In genomic region chr12:56081393-56082347, GRCh38 we compare ENCODE assay signal across 1 cellular context.
TF ChIP-seq lines count a peak whose summit lies in the region.

No MANE protein-coding gene starts in this region.

TF ChIP-seq in HepG2, 621 proteins besides CTCF, POLR2A, EP300 and RAD21 (continued from another document and continues in another):
- TF ChIP-seq TERF1 (CRISPR knock-in tag; IDR thresholded peaks at IDR 0.05): no peak
- no peak for TF ChIP-seq ZNF768 (CRISPR knock-in tag; IDR thresholded peaks at IDR 0.05)
- TF ChIP-seq POLR2AphosphoS2 (IDR thresholded peaks at IDR 0.05; ENCODE audit: low read depth, low read length): no peak
- peak; percentile 86 for TF ChIP-seq ZNF616 (CRISPR knock-in tag; IDR thresholded peaks at IDR 0.05; ENCODE audit: low read depth)
- TF ChIP-seq YEATS4 (CRISPR knock-in tag; IDR thresholded peaks at IDR 0.05; ENCODE audit: borderline replicate concordance): peak; percentile 95
- TF ChIP-seq ZNF788 (CRISPR knock-in tag; IDR thresholded peaks at IDR 0.05; ENCODE audit: borderline replicate concordance): peak; percentile 97
- peak; percentile 56; the same call in 1 of the 2 replicates for TF ChIP-seq CENPBD1 (CRISPR knock-in tag; IDR thresholded peaks at IDR 0.05; ENCODE audit: borderline replicate concordance, low read depth)
- TF ChIP-seq TEAD3 (CRISPR knock-in tag; optimal IDR thresholded peaks at IDR 0.05; ENCODE audit: borderline replicate concordance): peak; percentile 91
- TF ChIP-seq MXD3 (CRISPR knock-in tag; IDR thresholded peaks at IDR 0.05): 0 out of 2 replicates have a peak, but pooled peaks have one; percentile 57
- TF ChIP-seq ATF7 (IDR thresholded peaks at IDR 0.05): no peak
- peak; percentile 89 for TF ChIP-seq ATF7 (CRISPR knock-in tag; IDR thresholded peaks at IDR 0.05)
- 0 out of 2 replicates have a peak, but pooled peaks have one; percentile 51 for TF ChIP-seq HOXA9 (CRISPR knock-in tag; IDR thresholded peaks at IDR 0.05; ENCODE audit: borderline replicate concordance)
- no peak for TF ChIP-seq ZNF382 (CRISPR knock-in tag; IDR thresholded peaks at IDR 0.05; ENCODE audit: borderline replicate concordance)
- 0 out of 2 replicates have a peak, but pooled peaks have one; percentile 25 for TF ChIP-seq TOE1 (CRISPR knock-in tag; IDR thresholded peaks at IDR 0.05)
- TF ChIP-seq ZNF660 (CRISPR knock-in tag; IDR thresholded peaks at IDR 0.05; ENCODE audit: borderline replicate concordance, low read depth): no peak
- peak; percentile 93 for TF ChIP-seq KLF11 (CRISPR knock-in tag; IDR thresholded peaks at IDR 0.05)
- no peak for TF ChIP-seq ZNF530 (CRISPR knock-in tag; IDR thresholded peaks at IDR 0.05; ENCODE audit: low read depth)
- peak; percentile 80 for TF ChIP-seq GATAD1 (CRISPR knock-in tag; IDR thresholded peaks at IDR 0.05)
- TF ChIP-seq E2F1 (CRISPR knock-in tag; IDR thresholded peaks at IDR 0.05): no peak
- TF ChIP-seq PCBP2 (optimal IDR thresholded peaks at IDR 0.05; ENCODE audit: low read depth, low read length, poor library complexity, severe bottlenecking): no peak
- TF ChIP-seq ZNF335 (CRISPR knock-in tag; IDR thresholded peaks at IDR 0.05): peak; percentile 17; the same call in 1 of the 2 replicates
- 0 out of 2 replicates have a peak, but pooled peaks have one; percentile 14 for TF ChIP-seq ZNF816 (CRISPR knock-in tag; IDR thresholded peaks at IDR 0.05; ENCODE audit: borderline replicate concordance)
- peak; percentile 93 for TF ChIP-seq HINFP (CRISPR knock-in tag; IDR thresholded peaks at IDR 0.05; ENCODE audit: low read depth)
- 0 out of 2 replicates have a peak, but pooled peaks have one; percentile 93 for TF ChIP-seq MEIS1 (CRISPR knock-in tag; IDR thresholded peaks at IDR 0.05; ENCODE audit: borderline replicate concordance)
- TF ChIP-seq CEBPG (CRISPR knock-in tag; IDR thresholded peaks at IDR 0.05): peak; percentile 93
- peak; percentile 80 for TF ChIP-seq ARNT2 (CRISPR knock-in tag; IDR thresholded peaks at IDR 0.05; ENCODE audit: low read depth)
- TF ChIP-seq ZNF264 (CRISPR knock-in tag; IDR thresholded peaks at IDR 0.05): peak; percentile 93
- TF ChIP-seq KAT8 (CRISPR knock-in tag; IDR thresholded peaks at IDR 0.05): peak; percentile 89
- peak; percentile 74 for TF ChIP-seq KDM4B (CRISPR knock-in tag; IDR thresholded peaks at IDR 0.05)
- TF ChIP-seq ELK4 (CRISPR knock-in tag; IDR thresholded peaks at IDR 0.05; ENCODE audit: borderline replicate concordance): no peak
- peak; percentile 25; the same call in 1 of the 2 replicates for TF ChIP-seq SP140L (CRISPR knock-in tag; IDR thresholded peaks at IDR 0.05; ENCODE audit: borderline replicate concordance)
- TF ChIP-seq ZNF367 (CRISPR knock-in tag; IDR thresholded peaks at IDR 0.05; ENCODE audit: borderline replicate concordance): no peak
- TF ChIP-seq TBP (CRISPR knock-in tag; IDR thresholded peaks at IDR 0.05): no peak
- TF ChIP-seq ZMAT5 (CRISPR knock-in tag; IDR thresholded peaks at IDR 0.05; ENCODE audit: borderline replicate concordance, low read depth): no peak
- TF ChIP-seq HMG20A (CRISPR knock-in tag; IDR thresholded peaks at IDR 0.05; ENCODE audit: borderline replicate concordance): peak; percentile 93
- TF ChIP-seq ETV5 (CRISPR knock-in tag; IDR thresholded peaks at IDR 0.05; ENCODE audit: borderline replicate concordance): peak; percentile 99
- TF ChIP-seq ELF3 (CRISPR knock-in tag; IDR thresholded peaks at IDR 0.05): peak; percentile 99
- peak; percentile 54; the same call in 1 of the 2 replicates for TF ChIP-seq ONECUT2 (CRISPR knock-in tag; IDR thresholded peaks at IDR 0.05)
- TF ChIP-seq ZNF124 (CRISPR knock-in tag; IDR thresholded peaks at IDR 0.05): peak; percentile 98
- peak; percentile 76; the same call in 1 of the 2 replicates for TF ChIP-seq BCL3 (CRISPR knock-in tag; IDR thresholded peaks at IDR 0.05)
- peak; percentile 94; the same call in 1 of the 2 replicates for TF ChIP-seq ZNF552 (CRISPR knock-in tag; IDR thresholded peaks at IDR 0.05; ENCODE audit: borderline replicate concordance)
- peak; percentile 94 for TF ChIP-seq FOXA3 (CRISPR knock-in tag; IDR thresholded peaks at IDR 0.05)
- TF ChIP-seq ZFP82 (CRISPR knock-in tag; IDR thresholded peaks at IDR 0.05; ENCODE audit: borderline replicate concordance): no peak
- 0 out of 2 replicates have a peak, but pooled peaks have one; percentile 64 for TF ChIP-seq ZNF558 (CRISPR knock-in tag; IDR thresholded peaks at IDR 0.05; ENCODE audit: borderline replicate concordance)
- TF ChIP-seq ZNF24 (IDR thresholded peaks at IDR 0.05): peak; percentile 62; the same call in 1 of the 2 replicates
- TF ChIP-seq ZNF878 (CRISPR knock-in tag; IDR thresholded peaks at IDR 0.05): peak; percentile 99
- peak; percentile 82 for TF ChIP-seq XRCC5 (optimal IDR thresholded peaks at IDR 0.05; ENCODE audit: low read length)
- peak; percentile 87; the same call in 1 of the 2 replicates for TF ChIP-seq TSC22D2 (CRISPR knock-in tag; IDR thresholded peaks at IDR 0.05; ENCODE audit: borderline replicate concordance)
- peak; percentile 87; the same call in 1 of the 2 replicates for TF ChIP-seq ZMYM4 (CRISPR knock-in tag; IDR thresholded peaks at IDR 0.05)
- TF ChIP-seq ZNF451 (CRISPR knock-in tag; IDR thresholded peaks at IDR 0.05): peak; percentile 35; the same call in 1 of the 2 replicates
- TF ChIP-seq KLF12 (CRISPR knock-in tag; IDR thresholded peaks at IDR 0.05; ENCODE audit: borderline replicate concordance): no peak
- peak; percentile 96 for TF ChIP-seq SOX5 (CRISPR knock-in tag; IDR thresholded peaks at IDR 0.05; ENCODE audit: borderline replicate concordance)
- TF ChIP-seq NR3C1 (CRISPR knock-in tag; IDR thresholded peaks at IDR 0.05): no peak
- TF ChIP-seq GTF3A (CRISPR knock-in tag; conservative IDR thresholded peaks at IDR 0.05): peak; percentile 94
- peak; percentile 93; the same call in 1 of the 2 replicates for TF ChIP-seq ZFP1 (CRISPR knock-in tag; IDR thresholded peaks at IDR 0.05)
- TF ChIP-seq PRMT3 (CRISPR knock-in tag; IDR thresholded peaks at IDR 0.05; ENCODE audit: borderline replicate concordance, low read depth): peak; percentile 74; the same call in 1 of the 2 replicates
- TF ChIP-seq MAFF (IDR thresholded peaks at IDR 0.05; ENCODE audit: low read depth, low read length): peak; percentile 46; the same call in 1 of the 2 replicates
- TF ChIP-seq SMC3 (IDR thresholded peaks at IDR 0.05; ENCODE audit: low read length): peak; percentile 21; the same call in 1 of the 2 replicates
- no peak; the same call in 1 of the 2 replicates for TF ChIP-seq ZSCAN5A (CRISPR knock-in tag; IDR thresholded peaks at IDR 0.05; ENCODE audit: borderline replicate concordance)
- peak; percentile 100 for TF ChIP-seq FOXO1 (CRISPR knock-in tag; IDR thresholded peaks at IDR 0.05)
- TF ChIP-seq HNRNPUL1 (IDR thresholded peaks at IDR 0.05; ENCODE audit: low read depth, low read length): no peak
- TF ChIP-seq RBM39 (IDR thresholded peaks at IDR 0.05; ENCODE audit: low read depth, low read length, poor library complexity, severe bottlenecking): peak; percentile 40
- peak; percentile 48; the same call in 1 of the 2 replicates for TF ChIP-seq ZNF775 (CRISPR knock-in tag; IDR thresholded peaks at IDR 0.05; ENCODE audit: borderline replicate concordance)
- no peak for TF ChIP-seq YY1 (IDR thresholded peaks at IDR 0.05; ENCODE audit: insufficient read depth, insufficient replicate concordance, low read depth, low read length)
- TF ChIP-seq ZNF713 (CRISPR knock-in tag; IDR thresholded peaks at IDR 0.05): no peak; the same call in 1 of the 2 replicates
- 0 out of 2 replicates have a peak, but pooled peaks have one; percentile 48 for TF ChIP-seq GZF1 (CRISPR knock-in tag; IDR thresholded peaks at IDR 0.05)
- TF ChIP-seq NFYC (CRISPR knock-in tag; IDR thresholded peaks at IDR 0.05): peak; percentile 53; the same call in 1 of the 2 replicates
- no peak; the same call in 1 of the 2 replicates for TF ChIP-seq KAT7 (CRISPR knock-in tag; IDR thresholded peaks at IDR 0.05; ENCODE audit: borderline replicate concordance)
